ENCODE assay signal across 8 cellular contexts in genomic region chr20:38433304-38433972, GRCh38. TPM values are rescaled to one million over a fixed set of nuclear protein-coding genes. Genes with fewer than 3 reads are reported as not detected.
DNase-seq lines count a peak whose midpoint lies in the region; ATAC-seq and TF ChIP-seq lines count a peak whose summit lies in the region.

No MANE protein-coding gene starts in this region.

- H3K36me3 ChIP-seq in BJ (ENCODE audit: control insufficient read depth, insufficient read depth, low read length) (peaks cover 21% of the 10 kb centered on the region), IMR-90 (ENCODE audit: control insufficient read depth, insufficient read depth, low read length) (peaks cover 47% of the 10 kb centered on the region), mucosa of stomach (ENCODE audit: control insufficient read depth, insufficient read depth, low read length) (peaks cover 10% of the 10 kb centered on the region)

- no peaks in the 10 kb centered on the region for H3K27me3 ChIP-seq in BJ (ENCODE audit: control insufficient read depth, insufficient read depth, low read length)
- no peaks in the 10 kb centered on the region for H3K27me3 ChIP-seq in IMR-90 (ENCODE audit: control insufficient read depth, insufficient read depth, low read length)
- no peaks in the 10 kb centered on the region for H3K27me3 ChIP-seq in mucosa of stomach (ENCODE audit: control insufficient read depth, insufficient read depth, low read length)

- intact Hi-C loops in IMR-90 (cut with micrococcal nuclease) = no loop called here
- intact Hi-C loops in MCF 10A (cut with micrococcal nuclease) = no loop called here

- no peak for TF ChIP-seq POLR2A in IMR-90 (IDR thresholded peaks at IDR 0.05; ENCODE audit: low read depth, low read length)

- H3K18ac ChIP-seq in IMR-90 (ENCODE audit: low read depth, low read length) = no peak overlapping the region

- H3K4me2 ChIP-seq in IMR-90 (ENCODE audit: low read depth, low read length) = peak overlapping the region; percentile 87

- peaks cover 20% of the 10 kb centered on the region; the same call in 1 of the 2 replicates for H3K9me1 ChIP-seq in IMR-90 (ENCODE audit: insufficient read depth, low read length)

- H2BK20ac ChIP-seq in IMR-90 (ENCODE audit: low read depth, low read length) = no peak overlapping the region

- peak overlapping the region; percentile 82; the same call in 1 of the 2 replicates for H3K23ac ChIP-seq in IMR-90 (ENCODE audit: low read depth, low read length)

- H4K20me1 ChIP-seq in IMR-90 (ENCODE audit: insufficient read depth, low read length) = peaks cover 56% of the 10 kb centered on the region

- H3K4ac ChIP-seq in IMR-90 (ENCODE audit: low read depth, low read length) = peak overlapping the region; percentile 79; the same call in 1 of the 2 replicates

- no peak overlapping the region for H3K27ac ChIP-seq in IMR-90 (ENCODE audit: insufficient read depth, low read length)

- no peak for DNase-seq in BJ (ENCODE audit: low read depth)
- DNase-seq in IMR-90 = no peak
- no peak for DNase-seq in MCF 10A (ENCODE audit: unreplicated experiment)

- in situ Hi-C loops in IMR-90 (cut with MboI; ENCODE audit: low sequenced_read_pairs) = no loop called here

- peaks cover 4 to 59% of the 10 kb centered on the region in 2 experiments; a peak in 3 of 4 replicates for H3K79me1 ChIP-seq in IMR-90 (ENCODE audit: low read depth in 1 of 2, low read length in 2 of 2)

- peaks cover 75% of the 10 kb centered on the region for H3K36me3 Mint-ChIP-seq in MCF 10A (ENCODE audit: insufficient read depth, unreplicated experiment)

- H3K14ac ChIP-seq in IMR-90 (replicated peaks; ENCODE audit: low read depth, low read length) = no peak overlapping the region

- H3K9me3 ChIP-seq in IMR-90 (ENCODE audit: control insufficient read depth, insufficient read depth, low read length) = no peaks in the 10 kb centered on the region
- no peaks in the 10 kb centered on the region for H3K9me3 ChIP-seq in mucosa of stomach (ENCODE audit: control insufficient read depth, low read length)

- H2BK120ac ChIP-seq in IMR-90 (ENCODE audit: low read depth, low read length) = no peak overlapping the region

- no peak overlapping the region for H2AK9ac ChIP-seq in IMR-90 (replicated peaks; ENCODE audit: low read depth, low read length, poor library complexity)

- H3K4me3 ChIP-seq in BJ (ENCODE audit: low read depth, low read length) = peak overlapping the region; percentile 86
- peak overlapping the region; percentile 63; the same call in 1 of the 2 replicates for H3K4me3 ChIP-seq in IMR-90 (ENCODE audit: insufficient read depth, low read depth, low read length)
- H3K4me3 ChIP-seq in mucosa of stomach (ENCODE audit: low read length) = peak overlapping the region; percentile 58

- BruUV-seq in IMR-90 (replicated peaks; lab: Mats Ljungman, UMichigan) (no TSS peak), MCF 10A (replicated peaks; lab: Mats Ljungman, UMichigan) (no TSS peak)

- 100% methylated on average over 1 of the region's 9 CpGs; no CpG with 5 or more reads in 1 of the 2 experiments for WGBS in IMR-90 (ENCODE audit: extremely low coverage in 2 of 2, insufficient read length in 1 of 2), 2 experiments

- H3K9ac ChIP-seq in IMR-90 (ENCODE audit: low read depth, low read length) (peak overlapping the region; percentile 74), mucosa of stomach (ENCODE audit: low read length) (peak overlapping the region; percentile 85)

- no peak for ATAC-seq in IMR-90 (ENCODE audit: low read depth)
- no peak for ATAC-seq in GM21528 (IDR thresholded peaks at IDR 0.05; ENCODE audit: low FRiP score, unreplicated experiment)
- no peak for ATAC-seq in HG02588 (IDR thresholded peaks at IDR 0.05; ENCODE audit: unreplicated experiment)
- no peak for ATAC-seq in HG02798 (IDR thresholded peaks at IDR 0.05; ENCODE audit: poor library complexity, unreplicated experiment)
- no peak for ATAC-seq in GM18873 (IDR thresholded peaks at IDR 0.05; ENCODE audit: low FRiP score, unreplicated experiment)

- H3K4me1 ChIP-seq in IMR-90 (ENCODE audit: control insufficient read depth, insufficient read depth, low read length) (peaks cover 7% of the 10 kb centered on the region), mucosa of stomach (ENCODE audit: control insufficient read depth, insufficient read depth, low read length) (peaks cover 18% of the 10 kb centered on the region)

- peak overlapping the region; percentile 92 for H3K27ac Mint-ChIP-seq in MCF 10A (ENCODE audit: low read depth, unreplicated experiment)

- H4K91ac ChIP-seq in IMR-90 (ENCODE audit: insufficient read depth, low read depth, low read length) = no peak overlapping the region

- no peak overlapping the region for H2BK15ac ChIP-seq in IMR-90 (ENCODE audit: low read depth, low read length)

- H2BK5ac ChIP-seq in IMR-90 (ENCODE audit: low read depth, low read length, poor library complexity, severe bottlenecking) = no peak overlapping the region

- no peak overlapping the region for H2AFZ ChIP-seq in IMR-90 (replicated peaks; ENCODE audit: low read length, poor library complexity)

- no peak overlapping the region for H3K56ac ChIP-seq in IMR-90 (ENCODE audit: extremely low read depth, insufficient read depth, low read length)

- dilution Hi-C loops in IMR-90 (cut with HindIII; ENCODE audit: low sequenced_read_pairs, unreplicated experiment) = no loop called here

- peak overlapping the region; percentile 90 for H3K4me3 Mint-ChIP-seq in MCF 10A (ENCODE audit: unreplicated experiment)

- POLR2A ChIA-PET in BJ (lab: Charles Lee) (no interaction called here), IMR-90 (lab: Charles Lee; ENCODE audit: unreplicated experiment) (no interaction called here), MCF 10A (lab: Yijun Ruan, JAX) (interaction anchor here (0.7 to 5.2 kb wide), 15 partner anchors 8 to 389 kb away, joined by 3 to 271 read pairs (median 6); partner anchors contain the start of genes ACTR5 and RALGAPB)

- no peak for TF ChIP-seq RAD21 in IMR-90 (IDR thresholded peaks at IDR 0.05; ENCODE audit: low read length)

- H4K5ac ChIP-seq in IMR-90 (ENCODE audit: low read depth, low read length) = no peak overlapping the region

- H4K8ac ChIP-seq in IMR-90 (ENCODE audit: low read depth in 2 of 2, low read length in 2 of 2) = no peak overlapping the region

- no peaks in the 10 kb centered on the region for H3K9me3 Mint-ChIP-seq in MCF 10A (ENCODE audit: unreplicated experiment)

- H3K4me1 Mint-ChIP-seq in MCF 10A (ENCODE audit: insufficient read depth, unreplicated experiment) = peaks cover 32% of the 10 kb centered on the region

- H2AK5ac ChIP-seq in IMR-90 (ENCODE audit: low read depth, low read length) = 0 out of 2 replicates have a peak overlapping the region, but pooled peaks have one; percentile 2

- TF ChIP-seq CTCF in BJ (IDR thresholded peaks at IDR 0.05; ENCODE audit: insufficient read depth, low read depth, low read length) (no peak), IMR-90 (conservative IDR thresholded peaks at IDR 0.05; ENCODE audit: low read depth, low read length) (no peak), MCF 10A (IDR thresholded peaks at IDR 0.05; ENCODE audit: unreplicated experiment) (no peak)

- CTCF ChIA-PET in BJ (lab: Yijun Ruan, JAX) (interaction anchor here (1.3 to 3.1 kb wide), 2 partner anchors 12 to 19 kb away, joined by 6 to 58 read pairs; no protein-coding TSS in a partner anchor), IMR-90 (lab: Yijun Ruan, JAX) (interaction anchor here (1.1 to 2.2 kb wide), 2 partner anchors 12 to 14 kb away, joined by 3 to 12 read pairs; no protein-coding TSS in a partner anchor), MCF 10A (lab: Yijun Ruan, JAX) (interaction anchor here (0.6 to 8.3 kb wide), 18 partner anchors 8 to 1056 kb away, joined by 3 to 152 read pairs (median 5); partner anchors contain the start of gene RALGAPB)

- H3K27me3 Mint-ChIP-seq in MCF 10A (ENCODE audit: insufficient read depth, unreplicated experiment) = no peaks in the 10 kb centered on the region

TF ChIP-seq in IMR-90, 13 proteins besides CTCF, POLR2A, EP300 and RAD21 (continues in another document):
- TF ChIP-seq RFX5 (IDR thresholded peaks at IDR 0.05; ENCODE audit: low read depth, low read length) (no peak), CEBPB (IDR thresholded peaks at IDR 0.05; ENCODE audit: low read depth, low read length) (no peak), CHD1 (IDR thresholded peaks at IDR 0.05; ENCODE audit: low read depth, low read length) (no peak), USF2 (IDR thresholded peaks at IDR 0.05; ENCODE audit: low read depth, low read length) (no peak), RCOR1 (IDR thresholded peaks at IDR 0.05; ENCODE audit: insufficient replicate concordance, low read length) (no peak), MXI1 (IDR thresholded peaks at IDR 0.05; ENCODE audit: borderline replicate concordance, low read depth, low read length) (no peak), BHLHE40 (IDR thresholded peaks at IDR 0.05; ENCODE audit: low read depth, low read length) (no peak), MAFK (IDR thresholded peaks at IDR 0.05; ENCODE audit: low read depth, low read length) (no peak)

RNA-seq across cellular contexts. Expression of gene SNHG17, which starts 1.7 kb away (rescaled TPM):
- polyA plus RNA-seq in BJ (2011; rRNA removed) (27.9 and 41.4 TPM in 2 replicates), IMR-90 (2012; rRNA removed) (38.2 and 40.4 TPM in 2 replicates)
- polyA minus RNA-seq in BJ (2011; rRNA and poly(A)+ RNA removed) = 10.8 and 15.4 TPM in 2 replicates
- total RNA-seq in IMR-90 (2012; rRNA removed) (5.4 and 6.4 TPM in 2 replicates), MCF 10A (2022) (83.6 and 133 TPM in 2 replicates)
- 31.4 and 67.9 TPM in 2 replicates for polyA plus RNA-seq in IMR-90 (2012; cell fraction: cytosol; rRNA removed)
- polyA plus RNA-seq in IMR-90 (2012; cell fraction: nucleus; rRNA removed; ENCODE audit: low replicate concordance) = 82.9 and 92.3 TPM in 2 replicates

RNA-seq across cellular contexts. Expression of gene RALGAPB, which starts 39.2 kb away (rescaled TPM):
- polyA plus RNA-seq in BJ (2011; rRNA removed) (14.8 and 24.3 TPM in 2 replicates), IMR-90 (2012; rRNA removed) (11.2 and 12.7 TPM in 2 replicates)
- polyA minus RNA-seq in BJ (2011; rRNA and poly(A)+ RNA removed) = 21.2 and 24.3 TPM in 2 replicates
- total RNA-seq in IMR-90 (2012; rRNA removed) (30.3 and 32.8 TPM in 2 replicates), MCF 10A (2022) (33.8 and 37.3 TPM in 2 replicates)
- 2.4 and 3.1 TPM in 2 replicates for polyA plus RNA-seq in IMR-90 (2012; cell fraction: cytosol; rRNA removed)
- 6.1 and 45.2 TPM in 2 replicates for polyA plus RNA-seq in IMR-90 (2012; cell fraction: nucleus; rRNA removed; ENCODE audit: low replicate concordance)

Comparison
In these comparisons a context has a peak if more than half of its experiments do, and no peak if none do; other contexts are left out.
1. RNA of gene SNHG17, which starts 1.7 kb away (total RNA-seq): 83.6 to 133 TPM in MCF 10A; 5.4 to 6.4 TPM in IMR-90; every median in the first group is over 10 times any median in the second.
2. Peak in every context shown above with its lines, with median percentiles within 50 percentile points of each other: H3K4me3 ChIP-seq.